Comparison of ENCODE assay signal across 32 cellular contexts in genomic region chr6:5149160-5149559, GRCh38.
"Had no signal": no experiment of that assay in that cellular context is flagged by ENCODE, and none has a peak within 500 bp of the region (broad histone marks: within the 10 kb centered on the region; RNA-seq: fewer than 3 reads in every experiment).

No MANE protein-coding gene starts in this region.

- H3K36me3 Mint-ChIP-seq: activated CD4-positive, alpha-beta memory T cell treated with anti-CD3 and anti-CD28 coated beads for 36 hours; activated CD8-positive, alpha-beta memory T cell treated with anti-CD3 and anti-CD28 coated beads, Interleukin-2, amount 10 ng/mL, durations not matched to agents 7 days and 5 days; activated naive CD4-positive, alpha-beta T cell treated with anti-CD3 and anti-CD28 coated beads, Interleukin-2, amount 50 U/mL, for 24 hours; activated naive CD8-positive, alpha-beta T cell treated with anti-CD3 and anti-CD28 coated beads for 36 hours; brain had no signal

- DNase-seq: activated CD4-positive, alpha-beta memory T cell treated with anti-CD3 and anti-CD28 coated beads for 36 hours; activated CD4-positive, alpha-beta T cell treated with anti-CD3 and anti-CD28 coated beads for 36 hours; activated CD4-positive, alpha-beta T cell treated with anti-CD3 and anti-CD28 coated beads, Interleukin-2, amount 10 ng/mL, durations not matched to agents 24 days and 14 days; activated CD4-positive, CD25-positive, alpha-beta regulatory T cell; activated CD4-positive, CD25-positive, alpha-beta regulatory T cell treated with anti-CD3 and anti-CD28 coated beads, Interleukin-2, amount 50 U/mL, for 72 hours; activated CD8-positive, alpha-beta memory T cell treated with anti-CD3 and anti-CD28 coated beads, Interleukin-2, amount 10 ng/mL, durations not matched to agents 7 days and 5 days; activated CD8-positive, alpha-beta memory T cell treated with anti-CD3 and anti-CD28 coated beads, Interleukin-2, amount 50 U/mL, for 4 hours; activated CD8-positive, alpha-beta T cell treated with anti-CD3 and anti-CD28 coated beads, Interleukin-2, amount 10 ng/mL, durations not matched to agents 7 days and 5 days; activated effector memory CD4-positive, alpha-beta T cell treated with anti-CD3 and anti-CD28 coated beads, Interleukin-2, amount 50 U/mL, for 16 hours; activated naive CD4-positive, alpha-beta T cell treated with anti-CD3 and anti-CD28 coated beads for 36 hours; activated naive CD8-positive, alpha-beta T cell treated with anti-CD3 and anti-CD28 coated beads for 36 hours; activated T-cell treated with anti-CD3 and anti-CD28 coated beads, Interleukin-2, amount 50 U/mL, for 1 hour; activated T-cell treated with anti-CD3 and anti-CD28 coated beads, Interleukin-2, amount 50 U/mL, for 48 hours; central memory CD4-positive, alpha-beta T cell; cerebellar nuclear complex; colonic mucosa; effector memory CD4-positive, alpha-beta T cell; endodermal cell; foreskin fibroblast; head of caudate nucleus; T-helper 1 cell; T-helper 17 cell; T1000 had no signal

- H3K27me3 Mint-ChIP-seq: activated CD4-positive, alpha-beta memory T cell treated with anti-CD3 and anti-CD28 coated beads for 36 hours; activated CD4-positive, alpha-beta T cell treated with anti-CD3 and anti-CD28 coated beads for 36 hours; activated CD4-positive, alpha-beta T cell treated with anti-CD3 and anti-CD28 coated beads, Interleukin-2, amount 10 ng/mL, durations not matched to agents 24 days and 14 days; activated CD8-positive, alpha-beta memory T cell treated with anti-CD3 and anti-CD28 coated beads, Interleukin-2, amount 10 ng/mL, durations not matched to agents 7 days and 5 days; activated naive CD4-positive, alpha-beta T cell treated with anti-CD3 and anti-CD28 coated beads, Interleukin-2, amount 50 U/mL, for 24 hours; activated naive CD8-positive, alpha-beta T cell treated with anti-CD3 and anti-CD28 coated beads for 36 hours; brain; T-helper 17 cell had no signal

- H3K9me3 ChIP-seq: ascending aorta, breast epithelium, colonic mucosa had no signal

- H3K4me1 ChIP-seq: ascending aorta, breast epithelium, colonic mucosa had no signal

- H3K36me3 ChIP-seq: ascending aorta, breast epithelium, cardiac muscle cell, colonic mucosa had no signal

- H3K9me3 Mint-ChIP-seq: activated CD4-positive, alpha-beta memory T cell treated with anti-CD3 and anti-CD28 coated beads for 36 hours; activated CD4-positive, alpha-beta T cell treated with anti-CD3 and anti-CD28 coated beads, Interleukin-2, amount 10 ng/mL, durations not matched to agents 24 days and 14 days; activated naive CD4-positive, alpha-beta T cell treated with anti-CD3 and anti-CD28 coated beads for 36 hours; activated naive CD4-positive, alpha-beta T cell treated with anti-CD3 and anti-CD28 coated beads, Interleukin-2, amount 50 U/mL, for 24 hours; activated naive CD8-positive, alpha-beta T cell treated with anti-CD3 and anti-CD28 coated beads for 36 hours; activated T-helper 1 cell treated with anti-CD3 and anti-CD28 coated beads, Interleukin-12 subunit alpha, Interleukin-12 subunit beta, Interleukin-2, Interleukin-4 antibody, amounts not matched to agents 30 ng/mL and 10 ng/mL and 1 ng/mL, durations not matched to agents 14 hours and 24 hours and 36 hours; activated T-helper 2 cell treated with anti-CD3 and anti-CD28 coated beads, Interferon-gamma antibody, Interleukin-2, Interleukin-4, amounts not matched to agents 10 μg/mL and 5 μg/mL and 100 μg/mL, durations not matched to agents 14 hours and 24 hours and 36 hours; brain; endodermal cell; T-helper 2 cell treated with Interferon-gamma antibody and Interleukin-4, amounts not matched to agents 5 μg/mL and 100 μg/mL, for 36 hours had no signal

- H3K4me1 Mint-ChIP-seq: activated CD4-positive, alpha-beta T cell treated with anti-CD3 and anti-CD28 coated beads for 36 hours; activated CD4-positive, alpha-beta T cell treated with anti-CD3 and anti-CD28 coated beads, Interleukin-2, amount 10 ng/mL, durations not matched to agents 24 days and 14 days; activated naive CD4-positive, alpha-beta T cell treated with anti-CD3 and anti-CD28 coated beads, Interleukin-2, amount 50 U/mL, for 24 hours had no signal

- H3K4me3 ChIP-seq: ascending aorta, breast epithelium, cardiac muscle cell, colonic mucosa had no signal

- H3K27me3 ChIP-seq: ascending aorta, breast epithelium, cardiac muscle cell, colonic mucosa had no signal

- ATAC-seq: activated CD4-positive, alpha-beta T cell treated with anti-CD3 and anti-CD28 coated beads for 36 hours; activated CD8-positive, alpha-beta memory T cell treated with anti-CD3 and anti-CD28 coated beads, Interleukin-2, amount 10 ng/mL, durations not matched to agents 7 days and 5 days; activated CD8-positive, alpha-beta T cell treated with anti-CD3 and anti-CD28 coated beads, Interleukin-2, amount 10 ng/mL, durations not matched to agents 7 days and 5 days; esophagus mucosa; T-helper 17 cell had no signal

- H3K27ac Mint-ChIP-seq: activated CD4-positive, alpha-beta memory T cell treated with anti-CD3 and anti-CD28 coated beads for 36 hours; activated CD4-positive, alpha-beta T cell treated with anti-CD3 and anti-CD28 coated beads for 36 hours; activated CD4-positive, alpha-beta T cell treated with anti-CD3 and anti-CD28 coated beads, Interleukin-2, amount 10 ng/mL, durations not matched to agents 24 days and 14 days; activated CD8-positive, alpha-beta memory T cell treated with anti-CD3 and anti-CD28 coated beads, Interleukin-2, amount 10 ng/mL, durations not matched to agents 7 days and 5 days; activated CD8-positive, alpha-beta T cell treated with anti-CD3 and anti-CD28 coated beads, Interleukin-2, amount 10 ng/mL, durations not matched to agents 7 days and 5 days; activated naive CD4-positive, alpha-beta T cell treated with anti-CD3 and anti-CD28 coated beads for 36 hours; activated naive CD4-positive, alpha-beta T cell treated with anti-CD3 and anti-CD28 coated beads, Interleukin-2, amount 50 U/mL, for 24 hours; activated naive CD8-positive, alpha-beta T cell treated with anti-CD3 and anti-CD28 coated beads for 36 hours; activated T-helper 1 cell treated with anti-CD3 and anti-CD28 coated beads, Interleukin-12 subunit alpha, Interleukin-12 subunit beta, Interleukin-2, Interleukin-4 antibody, amounts not matched to agents 30 ng/mL and 10 ng/mL and 1 ng/mL, durations not matched to agents 14 hours and 24 hours and 36 hours; activated T-helper 2 cell treated with anti-CD3 and anti-CD28 coated beads, Interferon-gamma antibody, Interleukin-2, Interleukin-4, amounts not matched to agents 10 μg/mL and 5 μg/mL and 100 μg/mL, durations not matched to agents 14 hours and 24 hours and 36 hours; endodermal cell; T-helper 17 cell; T-helper 2 cell treated with Interferon-gamma antibody and Interleukin-4, amounts not matched to agents 5 μg/mL and 100 μg/mL, for 36 hours had no signal

- H3K27ac ChIP-seq: ascending aorta, breast epithelium, cardiac muscle cell, colonic mucosa had no signal

- H3K4me3 Mint-ChIP-seq: activated CD4-positive, alpha-beta memory T cell treated with anti-CD3 and anti-CD28 coated beads for 36 hours; activated CD4-positive, alpha-beta T cell treated with anti-CD3 and anti-CD28 coated beads for 36 hours; activated CD4-positive, alpha-beta T cell treated with anti-CD3 and anti-CD28 coated beads, Interleukin-2, amount 10 ng/mL, durations not matched to agents 24 days and 14 days; activated CD8-positive, alpha-beta memory T cell treated with anti-CD3 and anti-CD28 coated beads, Interleukin-2, amount 10 ng/mL, durations not matched to agents 7 days and 5 days; activated CD8-positive, alpha-beta T cell treated with anti-CD3 and anti-CD28 coated beads, Interleukin-2, amount 10 ng/mL, durations not matched to agents 7 days and 5 days; activated naive CD4-positive, alpha-beta T cell treated with anti-CD3 and anti-CD28 coated beads for 36 hours; activated naive CD4-positive, alpha-beta T cell treated with anti-CD3 and anti-CD28 coated beads, Interleukin-2, amount 50 U/mL, for 24 hours; activated naive CD8-positive, alpha-beta T cell treated with anti-CD3 and anti-CD28 coated beads for 36 hours; activated T-helper 1 cell treated with anti-CD3 and anti-CD28 coated beads, Interleukin-12 subunit alpha, Interleukin-12 subunit beta, Interleukin-2, Interleukin-4 antibody, amounts not matched to agents 30 ng/mL and 10 ng/mL and 1 ng/mL, durations not matched to agents 14 hours and 24 hours and 36 hours; brain; endodermal cell; T-helper 17 cell; T-helper 2 cell treated with Interferon-gamma antibody and Interleukin-4, amounts not matched to agents 5 μg/mL and 100 μg/mL, for 36 hours had no signal
